Comparison of ENCODE assay signal across 9 cellular contexts in genomic region chr18:13112982-13113381, GRCh38.
DNase-seq lines count a peak whose midpoint lies in the region; TF ChIP-seq lines count a peak whose summit lies in the region.
"Had no signal": no experiment of that assay in that cellular context is flagged by ENCODE, and none has a peak within 500 bp of the region (broad histone marks: within the 10 kb centered on the region; RNA-seq: fewer than 3 reads in every experiment).

No MANE protein-coding gene starts in this region.

- H4K20me1 ChIP-seq in hepatocyte (ENCODE audit: insufficient read depth, poor library complexity, severe bottlenecking), result no peaks in the 10 kb centered on the region

- H3K4me2 ChIP-seq in hepatocyte, result no peak overlapping the region

- no peak overlapping the region for H3K9ac ChIP-seq in adipocyte (ENCODE audit: low read length)

- H3K4me1 Mint-ChIP-seq in activated CD4-positive, alpha-beta T cell treated with anti-CD3 and anti-CD28 coated beads, Interleukin-2, amount 10 ng/mL, durations not matched to agents 24 days and 14 days, result no peaks in the 10 kb centered on the region
- H3K4me1 Mint-ChIP-seq: T-cell had no signal

- H3K27me3 ChIP-seq in adipocyte (replicated peaks; ENCODE audit: control insufficient read depth, insufficient read depth, low read length) (no peaks in the 10 kb centered on the region), hepatocyte (no peaks in the 10 kb centered on the region), stomach (no peaks in the 10 kb centered on the region)

- no peaks in the 10 kb centered on the region for H3K79me2 ChIP-seq in hepatocyte

- peak; percentile 63 for TF ChIP-seq CTCF in hepatocyte (IDR thresholded peaks at IDR 0.05; ENCODE audit: poor library complexity)
- peak in 4 of 7 experiments; percentile 7 to 37 (median 28) for TF ChIP-seq CTCF in stomach (IDR thresholded peaks at IDR 0.05)

- intact Hi-C loops in activated CD4-positive, alpha-beta T cell treated with anti-CD3 and anti-CD28 coated beads, Interleukin-2, amount 10 ng/mL, durations not matched to agents 24 days and 14 days (cut with micrococcal nuclease), result no loop called here
- intact Hi-C loops in stomach (cut with DNase I; ENCODE audit: low total_unique reads), result loop anchor here (10.0 kb wide), 1 partner anchor 52 kb away; no protein-coding TSS in a partner anchor

- H3K4me3 Mint-ChIP-seq in activated CD4-positive, alpha-beta T cell treated with anti-CD3 and anti-CD28 coated beads, Interleukin-2, amount 10 ng/mL, durations not matched to agents 24 days and 14 days, result no peak overlapping the region
- H3K4me3 Mint-ChIP-seq: T-cell had no signal

- no peak for TF ChIP-seq POLR2A in stomach (IDR thresholded peaks at IDR 0.05)

- peaks cover 4% of the 10 kb centered on the region for H3K9me3 Mint-ChIP-seq in activated CD4-positive, alpha-beta T cell treated with anti-CD3 and anti-CD28 coated beads, Interleukin-2, amount 10 ng/mL, durations not matched to agents 24 days and 14 days
- H3K9me3 Mint-ChIP-seq: T-cell had no signal

- H3K27ac ChIP-seq in hepatocyte (no peak overlapping the region), stomach (no peak overlapping the region)

- peak; percentile 56 for DNase-seq in activated CD4-positive, alpha-beta T cell treated with anti-CD3 and anti-CD28 coated beads, Interleukin-2, amount 10 ng/mL, durations not matched to agents 24 days and 14 days
- no peak for DNase-seq in activated CD4-positive, alpha-beta T cell treated with anti-CD3 and anti-CD28 coated beads for 4 hours
- DNase-seq in adipocyte (ENCODE audit: low read depth), result peak; percentile 17
- peak; percentile 81 for DNase-seq in hepatocyte (ENCODE audit: low spot score)
- DNase-seq in stomach, result peak; percentile 55
- DNase-seq in DMS153 treated with DMSO at 0.1 percent for 48 hours (lab: John Stamatoyannopoulos, UW; ENCODE audit: unreplicated experiment), result no peak
- no peak for DNase-seq in central memory CD4-positive, alpha-beta T cell
- no peak for DNase-seq in stimulated activated CD4-positive, alpha-beta T cell treated with anti-CD3 and anti-CD28 coated beads, Interleukin-2, amount 100 ng/mL, for 48 hours

- H2AFZ ChIP-seq in hepatocyte, result no peak overlapping the region

- no peak for TF ChIP-seq EP300 in stomach (IDR thresholded peaks at IDR 0.05)

- H3K4me3 ChIP-seq in adipocyte (ENCODE audit: low read length) (no peak overlapping the region), hepatocyte (no peak overlapping the region), stomach (no peak overlapping the region)

- H3K4me1 ChIP-seq in adipocyte (ENCODE audit: control insufficient read depth, insufficient read depth, low read length) (no peaks in the 10 kb centered on the region), hepatocyte (ENCODE audit: insufficient read depth) (no peaks in the 10 kb centered on the region), stomach (no peaks in the 10 kb centered on the region)

- H3K36me3 Mint-ChIP-seq in activated CD4-positive, alpha-beta T cell treated with anti-CD3 and anti-CD28 coated beads, Interleukin-2, amount 10 ng/mL, durations not matched to agents 24 days and 14 days (ENCODE audit: low read depth), result peaks cover 47% of the 10 kb centered on the region

- H3K27me3 Mint-ChIP-seq in activated CD4-positive, alpha-beta T cell treated with anti-CD3 and anti-CD28 coated beads, Interleukin-2, amount 10 ng/mL, durations not matched to agents 24 days and 14 days, result no peaks in the 10 kb centered on the region
- H3K27me3 Mint-ChIP-seq: T-cell had no signal

- no peak overlapping the region for H3K27ac Mint-ChIP-seq in activated CD4-positive, alpha-beta T cell treated with anti-CD3 and anti-CD28 coated beads, Interleukin-2, amount 10 ng/mL, durations not matched to agents 24 days and 14 days
- H3K27ac Mint-ChIP-seq: T-cell had no signal

- H3K9me3 ChIP-seq in adipocyte (ENCODE audit: control insufficient read depth, low read length) (no peaks in the 10 kb centered on the region), hepatocyte (ENCODE audit: low read depth) (no peaks in the 10 kb centered on the region), stomach (no peaks in the 10 kb centered on the region)

- peaks cover 49% of the 10 kb centered on the region for H3K36me3 ChIP-seq in adipocyte (ENCODE audit: control insufficient read depth, insufficient read depth, low read length, severe bottlenecking)
- H3K36me3 ChIP-seq in hepatocyte (replicated peaks; ENCODE audit: insufficient read depth, low read depth), result peaks cover 9% of the 10 kb centered on the region
- peaks cover 20 to 81% (median 64%) of the 10 kb centered on the region in 4 donors for H3K36me3 ChIP-seq in stomach

- no peaks in the 10 kb centered on the region for H3K9me2 ChIP-seq in hepatocyte (replicated peaks; ENCODE audit: insufficient read depth)

- WGBS in hepatocyte (ENCODE audit: low lambda C conversion rate, missing lambda C conversion rate), result 18% methylated on average over 8 of the region's 8 CpGs
- 31 to 53% (median 35%) methylated on average over 8 of the region's 8 CpGs for WGBS in stomach, 5 donors

Comparison
In these comparisons a context has a peak if more than half of its experiments do, and no peak if none do; other contexts are left out.
1. DNase-seq: peak in activated CD4-positive, alpha-beta T cell treated with anti-CD3 and anti-CD28 coated beads, Interleukin-2, amount 10 ng/mL, durations not matched to agents 24 days and 14 days (single experiment), adipocyte (single experiment), hepatocyte (single experiment) and stomach (single experiment); none in activated CD4-positive, alpha-beta T cell treated with anti-CD3 and anti-CD28 coated beads for 4 hours (0 of 2), DMS153 treated with DMSO at 0.1 percent for 48 hours (single experiment), central memory CD4-positive, alpha-beta T cell (single experiment) and stimulated activated CD4-positive, alpha-beta T cell treated with anti-CD3 and anti-CD28 coated beads, Interleukin-2, amount 100 ng/mL, for 48 hours (0 of 2).